Comparison of ENCODE assay signal across 16 cellular contexts in the genomic region with DNA sequence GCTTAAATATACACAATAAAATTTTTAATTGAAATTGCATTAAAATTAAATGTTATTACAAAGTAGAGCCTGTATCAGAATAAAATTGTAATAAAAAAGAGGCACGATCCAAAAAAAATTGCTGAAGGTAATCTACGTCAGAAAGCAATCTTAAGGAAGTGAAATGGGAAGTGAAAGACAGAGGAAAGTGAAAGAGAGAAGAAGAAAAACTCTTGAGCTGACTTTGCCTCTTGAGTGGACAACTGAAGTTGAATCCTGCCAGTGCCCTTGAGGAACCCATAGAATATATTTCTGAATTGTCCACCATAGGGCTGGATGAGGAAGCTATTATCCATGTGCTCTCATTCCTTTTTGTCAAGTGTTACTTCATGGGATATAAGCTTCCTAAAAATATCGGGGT.
DNase-seq lines count a peak whose midpoint lies in the region; ATAC-seq lines count a peak whose summit lies in the region.
"Had no signal": no experiment of that assay in that cellular context is flagged by ENCODE, and none has a peak within 500 bp of the region (broad histone marks: within the 10 kb centered on the region; RNA-seq: fewer than 3 reads in every experiment).

No MANE protein-coding gene starts in this region.

- H3K4me3 Mint-ChIP-seq in activated CD8-positive, alpha-beta T cell treated with anti-CD3 and anti-CD28 coated beads, Interleukin-2, amount 10 ng/mL, durations not matched to agents 7 days and 5 days: no peak overlapping the region
- H3K4me3 Mint-ChIP-seq: naive thymus-derived CD4-positive, alpha-beta T cell had no signal

- CTCF ChIA-PET in activated CD8-positive, alpha-beta T cell treated with anti-CD3 and anti-CD28 coated beads, Interleukin-2, amount 10 ng/mL, durations not matched to agents 7 days and 5 days (lab: Charles Lee): no interaction called here

- no peak overlapping the region for H3K27ac Mint-ChIP-seq in activated CD8-positive, alpha-beta T cell treated with anti-CD3 and anti-CD28 coated beads, Interleukin-2, amount 10 ng/mL, durations not matched to agents 7 days and 5 days
- H3K27ac Mint-ChIP-seq in activated naive CD4-positive, alpha-beta T cell treated with anti-CD3 and anti-CD28 coated beads, Interleukin-2, amount 50 U/mL, for 72 hours: no peak overlapping the region
- H3K27ac Mint-ChIP-seq: naive thymus-derived CD4-positive, alpha-beta T cell had no signal

- POLR2A ChIA-PET in activated CD8-positive, alpha-beta T cell treated with anti-CD3 and anti-CD28 coated beads, Interleukin-2, amount 10 ng/mL, durations not matched to agents 7 days and 5 days (lab: Charles Lee): no interaction called here

- no peaks in the 10 kb centered on the region for H3K9me3 Mint-ChIP-seq in activated CD8-positive, alpha-beta T cell treated with anti-CD3 and anti-CD28 coated beads, Interleukin-2, amount 10 ng/mL, durations not matched to agents 7 days and 5 days (ENCODE audit: insufficient read depth)
- peaks cover 4 to 5% of the 10 kb centered on the region in 2 donors for H3K9me3 Mint-ChIP-seq in activated naive CD4-positive, alpha-beta T cell treated with anti-CD3 and anti-CD28 coated beads, Interleukin-2, amount 50 U/mL, for 72 hours

- peak; percentile 81 for ATAC-seq in GM18508 (IDR thresholded peaks at IDR 0.05; ENCODE audit: insufficient read depth, unreplicated experiment)
- peak; percentile 76 for ATAC-seq in GM21529 (IDR thresholded peaks at IDR 0.05; ENCODE audit: unreplicated experiment)
- ATAC-seq in HG03432 (IDR thresholded peaks at IDR 0.05; ENCODE audit: unreplicated experiment): peak; percentile 72
- ATAC-seq in activated CD8-positive, alpha-beta T cell treated with anti-CD3 and anti-CD28 coated beads, Interleukin-2, amount 10 ng/mL, durations not matched to agents 7 days and 5 days: no peak
- ATAC-seq in activated naive CD4-positive, alpha-beta T cell treated with anti-CD3 and anti-CD28 coated beads, Interleukin-2, amount 50 U/mL, for 72 hours: no peak
- ATAC-seq: HCT116; naive thymus-derived CD4-positive, alpha-beta T cell had no signal

- H3K27me3 Mint-ChIP-seq in activated CD8-positive, alpha-beta T cell treated with anti-CD3 and anti-CD28 coated beads, Interleukin-2, amount 10 ng/mL, durations not matched to agents 7 days and 5 days (ENCODE audit: low read depth): no peaks in the 10 kb centered on the region
- H3K27me3 Mint-ChIP-seq: naive thymus-derived CD4-positive, alpha-beta T cell had no signal

- no peaks in the 10 kb centered on the region for H3K36me3 Mint-ChIP-seq in activated CD8-positive, alpha-beta T cell treated with anti-CD3 and anti-CD28 coated beads, Interleukin-2, amount 10 ng/mL, durations not matched to agents 7 days and 5 days (ENCODE audit: low read depth)
- H3K36me3 Mint-ChIP-seq in activated naive CD4-positive, alpha-beta T cell treated with anti-CD3 and anti-CD28 coated beads, Interleukin-2, amount 50 U/mL, for 72 hours: no peaks in the 10 kb centered on the region
- H3K36me3 Mint-ChIP-seq: naive thymus-derived CD4-positive, alpha-beta T cell had no signal

- H3K4me1 Mint-ChIP-seq in activated CD8-positive, alpha-beta T cell treated with anti-CD3 and anti-CD28 coated beads, Interleukin-2, amount 10 ng/mL, durations not matched to agents 7 days and 5 days (ENCODE audit: low read depth): no peaks in the 10 kb centered on the region
- H3K4me1 Mint-ChIP-seq: naive thymus-derived CD4-positive, alpha-beta T cell had no signal

- DNase-seq in globus pallidus (ENCODE audit: low spot score) (peak; percentile 20), T-helper 2 cell (no peak), dermis blood vessel endothelial cell (no peak)
- no peak for DNase-seq in activated CD8-positive, alpha-beta T cell treated with anti-CD3 and anti-CD28 coated beads, Interleukin-2, amount 10 ng/mL, durations not matched to agents 7 days and 5 days
- DNase-seq in activated naive CD4-positive, alpha-beta T cell treated with anti-CD3 and anti-CD28 coated beads, Interleukin-2, amount 50 U/mL, for 72 hours (ENCODE audit: low spot score in 2 of 2): no peak
- DNase-seq: amygdala; Calu3; lower lobe of right lung; naive thymus-derived CD4-positive, alpha-beta T cell; NCI-H187 treated with DMSO at 0.1 percent for 48 hours; NCI-H510A; stimulated activated naive CD4-positive, alpha-beta T cell treated with Interleukin-2 at 50 U/mL for 16 hours had no signal

Comparison
In these comparisons a context has a peak if more than half of its experiments do, and no peak if none do; other contexts are left out.
1. ATAC-seq: peak in GM18508 (single experiment), GM21529 (single experiment) and HG03432 (single experiment); none in activated CD8-positive, alpha-beta T cell treated with anti-CD3 and anti-CD28 coated beads, Interleukin-2, amount 10 ng/mL, durations not matched to agents 7 days and 5 days (single experiment) and activated naive CD4-positive, alpha-beta T cell treated with anti-CD3 and anti-CD28 coated beads, Interleukin-2, amount 50 U/mL, for 72 hours (0 of 2).